ENCODE assay signal across 1 cellular context in the genomic region with DNA sequence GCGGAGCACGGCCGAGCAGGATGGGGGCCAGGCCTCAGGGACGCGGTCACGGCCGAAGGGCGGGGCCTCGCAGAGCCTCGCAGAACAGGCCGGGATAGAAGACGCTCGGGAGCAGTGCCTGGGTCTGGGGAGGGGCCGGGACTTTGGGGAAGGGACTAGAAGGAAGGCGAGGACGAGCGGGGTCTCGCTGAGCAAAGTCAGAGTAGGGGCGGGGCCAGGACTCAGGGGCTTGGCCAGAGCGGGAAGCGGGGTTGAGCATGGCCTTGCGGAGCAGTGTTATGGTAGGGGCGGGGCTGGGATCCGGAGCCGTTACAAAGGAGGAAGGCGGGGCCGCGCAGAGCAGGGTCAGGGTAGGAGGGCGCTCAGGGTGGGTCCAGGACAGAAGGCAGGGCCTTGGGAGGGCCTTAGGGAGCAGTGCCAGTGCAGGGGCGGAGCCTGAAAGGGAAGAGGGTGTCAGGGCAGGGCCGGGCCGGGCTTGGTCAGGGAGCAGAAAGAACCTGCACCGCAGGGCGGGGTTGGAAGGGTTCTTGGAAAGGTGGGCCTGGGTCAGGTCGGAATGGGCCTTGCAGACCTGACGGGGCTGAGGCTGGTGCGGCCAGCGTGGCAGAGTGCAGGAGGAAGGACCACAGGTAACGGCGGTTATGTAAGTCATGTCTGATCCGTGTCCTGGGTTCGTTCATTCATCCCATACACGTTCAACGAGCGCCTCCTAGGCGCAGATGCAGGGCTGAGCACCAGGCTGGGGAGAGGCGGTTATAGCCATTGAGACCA.
TF ChIP-seq lines count a peak whose summit lies in the region.

No MANE protein-coding gene starts in this region.

TF ChIP-seq in HepG2, 621 proteins besides CTCF, POLR2A, EP300 and RAD21 (continued from another document and continues in another):
- TF ChIP-seq, protein P1, sequence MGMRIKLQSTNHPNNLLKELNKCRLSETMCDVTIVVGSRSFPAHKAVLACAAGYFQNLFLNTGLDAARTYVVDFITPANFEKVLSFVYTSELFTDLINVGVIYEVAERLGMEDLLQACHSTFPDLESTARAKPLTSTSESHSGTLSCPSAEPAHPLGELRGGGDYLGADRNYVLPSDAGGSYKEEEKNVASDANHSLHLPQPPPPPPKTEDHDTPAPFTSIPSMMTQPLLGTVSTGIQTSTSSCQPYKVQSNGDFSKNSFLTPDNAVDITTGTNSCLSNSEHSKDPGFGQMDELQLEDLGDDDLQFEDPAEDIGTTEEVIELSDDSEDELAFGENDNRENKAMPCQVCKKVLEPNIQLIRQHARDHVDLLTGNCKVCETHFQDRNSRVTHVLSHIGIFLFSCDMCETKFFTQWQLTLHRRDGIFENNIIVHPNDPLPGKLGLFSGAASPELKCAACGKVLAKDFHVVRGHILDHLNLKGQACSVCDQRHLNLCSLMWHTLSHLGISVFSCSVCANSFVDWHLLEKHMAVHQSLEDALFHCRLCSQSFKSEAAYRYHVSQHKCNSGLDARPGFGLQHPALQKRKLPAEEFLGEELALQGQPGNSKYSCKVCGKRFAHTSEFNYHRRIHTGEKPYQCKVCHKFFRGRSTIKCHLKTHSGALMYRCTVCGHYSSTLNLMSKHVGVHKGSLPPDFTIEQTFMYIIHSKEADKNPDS (CRISPR knock-in tag; IDR thresholded peaks at IDR 0.05): no peak
- TF ChIP-seq ZNF83 (CRISPR knock-in tag; IDR thresholded peaks at IDR 0.05; ENCODE audit: borderline replicate concordance) (no peak), RBAK (CRISPR knock-in tag; IDR thresholded peaks at IDR 0.05) (no peak), ZNF724P (CRISPR knock-in tag; IDR thresholded peaks at IDR 0.05; ENCODE audit: borderline replicate concordance) (peak; percentile 88; the same call in 1 of the 2 replicates), SSRP1 (CRISPR knock-in tag; IDR thresholded peaks at IDR 0.05) (no peak; the same call in none of the 2 replicates), ZNF788 (CRISPR knock-in tag; IDR thresholded peaks at IDR 0.05; ENCODE audit: borderline replicate concordance) (peak; percentile 85; the same call in 1 of the 2 replicates), ZFX (CRISPR knock-in tag; IDR thresholded peaks at IDR 0.05; ENCODE audit: low read depth) (peak; percentile 81), ZNF337 (CRISPR knock-in tag; IDR thresholded peaks at IDR 0.05; ENCODE audit: borderline replicate concordance, low read depth) (no peak), HMG20A (CRISPR knock-in tag; IDR thresholded peaks at IDR 0.05; ENCODE audit: borderline replicate concordance) (no peak), ZNF501 (CRISPR knock-in tag; IDR thresholded peaks at IDR 0.05) (peak; percentile 29), RBFOX2 (IDR thresholded peaks at IDR 0.05; ENCODE audit: low read depth, low read length) (peak; percentile 70), NR2F1 (CRISPR knock-in tag; IDR thresholded peaks at IDR 0.05) (no peak), MED13 (CRISPR knock-in tag; IDR thresholded peaks at IDR 0.05) (peak; percentile 56; the same call in 1 of the 2 replicates), MAF1 (CRISPR knock-in tag; IDR thresholded peaks at IDR 0.05; ENCODE audit: borderline replicate concordance) (no peak), ZMYM3 (CRISPR knock-in tag; IDR thresholded peaks at IDR 0.05) (peak; percentile 62; the same call in 1 of the 2 replicates), MTA3 (CRISPR knock-in tag; IDR thresholded peaks at IDR 0.05) (no peak), ATM (IDR thresholded peaks at IDR 0.05; ENCODE audit: borderline replicate concordance) (no peak), ZNF160 (CRISPR knock-in tag; IDR thresholded peaks at IDR 0.05) (no peak), TSC22D2 (CRISPR knock-in tag; IDR thresholded peaks at IDR 0.05; ENCODE audit: borderline replicate concordance) (no peak), RFX5 (IDR thresholded peaks at IDR 0.05; ENCODE audit: low read depth, low read length) (0 out of 2 replicates have a peak, but pooled peaks have one; percentile 0), MEIS2 (CRISPR knock-in tag; IDR thresholded peaks at IDR 0.05) (peak; percentile 67; the same call in 1 of the 2 replicates), ZNF605 (CRISPR knock-in tag; IDR thresholded peaks at IDR 0.05) (0 out of 2 replicates have a peak, but pooled peaks have one; percentile 46), ZNF570 (CRISPR knock-in tag; IDR thresholded peaks at IDR 0.05; ENCODE audit: borderline replicate concordance) (no peak), ZNF747 (CRISPR knock-in tag; IDR thresholded peaks at IDR 0.05; ENCODE audit: borderline replicate concordance) (peak; percentile 83; the same call in 1 of the 2 replicates), ETV5 (CRISPR knock-in tag; IDR thresholded peaks at IDR 0.05; ENCODE audit: borderline replicate concordance) (0 out of 2 replicates have a peak, but pooled peaks have one; percentile 37), POLR2AphosphoS2 (IDR thresholded peaks at IDR 0.05; ENCODE audit: low read depth, low read length) (no peak), PHF20 (CRISPR knock-in tag; IDR thresholded peaks at IDR 0.05) (peak; percentile 52), ZNF772 (CRISPR knock-in tag; IDR thresholded peaks at IDR 0.05) (peak; percentile 57; the same call in 1 of the 2 replicates), SRSF4 (IDR thresholded peaks at IDR 0.05; ENCODE audit: low read depth, low read length, poor library complexity, severe bottlenecking) (no peak), ZSCAN9 (CRISPR knock-in tag; IDR thresholded peaks at IDR 0.05; ENCODE audit: borderline replicate concordance) (no peak), HNRNPL (IDR thresholded peaks at IDR 0.05; ENCODE audit: low read depth, low read length) (0 out of 2 replicates have a peak, but pooled peaks have one; percentile 55), PRMT3 (CRISPR knock-in tag; IDR thresholded peaks at IDR 0.05; ENCODE audit: borderline replicate concordance, low read depth) (no peak)
- TF ChIP-seq, protein P2, sequence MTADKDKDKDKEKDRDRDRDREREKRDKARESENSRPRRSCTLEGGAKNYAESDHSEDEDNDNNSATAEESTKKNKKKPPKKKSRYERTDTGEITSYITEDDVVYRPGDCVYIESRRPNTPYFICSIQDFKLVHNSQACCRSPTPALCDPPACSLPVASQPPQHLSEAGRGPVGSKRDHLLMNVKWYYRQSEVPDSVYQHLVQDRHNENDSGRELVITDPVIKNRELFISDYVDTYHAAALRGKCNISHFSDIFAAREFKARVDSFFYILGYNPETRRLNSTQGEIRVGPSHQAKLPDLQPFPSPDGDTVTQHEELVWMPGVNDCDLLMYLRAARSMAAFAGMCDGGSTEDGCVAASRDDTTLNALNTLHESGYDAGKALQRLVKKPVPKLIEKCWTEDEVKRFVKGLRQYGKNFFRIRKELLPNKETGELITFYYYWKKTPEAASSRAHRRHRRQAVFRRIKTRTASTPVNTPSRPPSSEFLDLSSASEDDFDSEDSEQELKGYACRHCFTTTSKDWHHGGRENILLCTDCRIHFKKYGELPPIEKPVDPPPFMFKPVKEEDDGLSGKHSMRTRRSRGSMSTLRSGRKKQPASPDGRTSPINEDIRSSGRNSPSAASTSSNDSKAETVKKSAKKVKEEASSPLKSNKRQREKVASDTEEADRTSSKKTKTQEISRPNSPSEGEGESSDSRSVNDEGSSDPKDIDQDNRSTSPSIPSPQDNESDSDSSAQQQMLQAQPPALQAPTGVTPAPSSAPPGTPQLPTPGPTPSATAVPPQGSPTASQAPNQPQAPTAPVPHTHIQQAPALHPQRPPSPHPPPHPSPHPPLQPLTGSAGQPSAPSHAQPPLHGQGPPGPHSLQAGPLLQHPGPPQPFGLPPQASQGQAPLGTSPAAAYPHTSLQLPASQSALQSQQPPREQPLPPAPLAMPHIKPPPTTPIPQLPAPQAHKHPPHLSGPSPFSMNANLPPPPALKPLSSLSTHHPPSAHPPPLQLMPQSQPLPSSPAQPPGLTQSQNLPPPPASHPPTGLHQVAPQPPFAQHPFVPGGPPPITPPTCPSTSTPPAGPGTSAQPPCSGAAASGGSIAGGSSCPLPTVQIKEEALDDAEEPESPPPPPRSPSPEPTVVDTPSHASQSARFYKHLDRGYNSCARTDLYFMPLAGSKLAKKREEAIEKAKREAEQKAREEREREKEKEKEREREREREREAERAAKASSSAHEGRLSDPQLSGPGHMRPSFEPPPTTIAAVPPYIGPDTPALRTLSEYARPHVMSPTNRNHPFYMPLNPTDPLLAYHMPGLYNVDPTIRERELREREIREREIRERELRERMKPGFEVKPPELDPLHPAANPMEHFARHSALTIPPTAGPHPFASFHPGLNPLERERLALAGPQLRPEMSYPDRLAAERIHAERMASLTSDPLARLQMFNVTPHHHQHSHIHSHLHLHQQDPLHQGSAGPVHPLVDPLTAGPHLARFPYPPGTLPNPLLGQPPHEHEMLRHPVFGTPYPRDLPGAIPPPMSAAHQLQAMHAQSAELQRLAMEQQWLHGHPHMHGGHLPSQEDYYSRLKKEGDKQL (CRISPR knock-in tag; IDR thresholded peaks at IDR 0.05; ENCODE audit: low read depth): no peak
- TF ChIP-seq, protein P3, sequence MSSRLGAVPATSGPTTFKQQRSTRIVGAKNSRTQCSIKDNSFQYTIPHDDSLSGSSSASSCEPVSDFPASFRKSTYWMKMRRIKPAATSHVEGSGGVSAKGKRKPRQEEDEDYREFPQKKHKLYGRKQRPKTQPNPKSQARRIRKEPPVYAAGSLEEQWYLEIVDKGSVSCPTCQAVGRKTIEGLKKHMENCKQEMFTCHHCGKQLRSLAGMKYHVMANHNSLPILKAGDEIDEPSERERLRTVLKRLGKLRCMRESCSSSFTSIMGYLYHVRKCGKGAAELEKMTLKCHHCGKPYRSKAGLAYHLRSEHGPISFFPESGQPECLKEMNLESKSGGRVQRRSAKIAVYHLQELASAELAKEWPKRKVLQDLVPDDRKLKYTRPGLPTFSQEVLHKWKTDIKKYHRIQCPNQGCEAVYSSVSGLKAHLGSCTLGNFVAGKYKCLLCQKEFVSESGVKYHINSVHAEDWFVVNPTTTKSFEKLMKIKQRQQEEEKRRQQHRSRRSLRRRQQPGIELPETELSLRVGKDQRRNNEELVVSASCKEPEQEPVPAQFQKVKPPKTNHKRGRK (CRISPR knock-in tag; IDR thresholded peaks at IDR 0.05): 0 out of 2 replicates have a peak, but pooled peaks have one; percentile 27
- TF ChIP-seq, protein P4, sequence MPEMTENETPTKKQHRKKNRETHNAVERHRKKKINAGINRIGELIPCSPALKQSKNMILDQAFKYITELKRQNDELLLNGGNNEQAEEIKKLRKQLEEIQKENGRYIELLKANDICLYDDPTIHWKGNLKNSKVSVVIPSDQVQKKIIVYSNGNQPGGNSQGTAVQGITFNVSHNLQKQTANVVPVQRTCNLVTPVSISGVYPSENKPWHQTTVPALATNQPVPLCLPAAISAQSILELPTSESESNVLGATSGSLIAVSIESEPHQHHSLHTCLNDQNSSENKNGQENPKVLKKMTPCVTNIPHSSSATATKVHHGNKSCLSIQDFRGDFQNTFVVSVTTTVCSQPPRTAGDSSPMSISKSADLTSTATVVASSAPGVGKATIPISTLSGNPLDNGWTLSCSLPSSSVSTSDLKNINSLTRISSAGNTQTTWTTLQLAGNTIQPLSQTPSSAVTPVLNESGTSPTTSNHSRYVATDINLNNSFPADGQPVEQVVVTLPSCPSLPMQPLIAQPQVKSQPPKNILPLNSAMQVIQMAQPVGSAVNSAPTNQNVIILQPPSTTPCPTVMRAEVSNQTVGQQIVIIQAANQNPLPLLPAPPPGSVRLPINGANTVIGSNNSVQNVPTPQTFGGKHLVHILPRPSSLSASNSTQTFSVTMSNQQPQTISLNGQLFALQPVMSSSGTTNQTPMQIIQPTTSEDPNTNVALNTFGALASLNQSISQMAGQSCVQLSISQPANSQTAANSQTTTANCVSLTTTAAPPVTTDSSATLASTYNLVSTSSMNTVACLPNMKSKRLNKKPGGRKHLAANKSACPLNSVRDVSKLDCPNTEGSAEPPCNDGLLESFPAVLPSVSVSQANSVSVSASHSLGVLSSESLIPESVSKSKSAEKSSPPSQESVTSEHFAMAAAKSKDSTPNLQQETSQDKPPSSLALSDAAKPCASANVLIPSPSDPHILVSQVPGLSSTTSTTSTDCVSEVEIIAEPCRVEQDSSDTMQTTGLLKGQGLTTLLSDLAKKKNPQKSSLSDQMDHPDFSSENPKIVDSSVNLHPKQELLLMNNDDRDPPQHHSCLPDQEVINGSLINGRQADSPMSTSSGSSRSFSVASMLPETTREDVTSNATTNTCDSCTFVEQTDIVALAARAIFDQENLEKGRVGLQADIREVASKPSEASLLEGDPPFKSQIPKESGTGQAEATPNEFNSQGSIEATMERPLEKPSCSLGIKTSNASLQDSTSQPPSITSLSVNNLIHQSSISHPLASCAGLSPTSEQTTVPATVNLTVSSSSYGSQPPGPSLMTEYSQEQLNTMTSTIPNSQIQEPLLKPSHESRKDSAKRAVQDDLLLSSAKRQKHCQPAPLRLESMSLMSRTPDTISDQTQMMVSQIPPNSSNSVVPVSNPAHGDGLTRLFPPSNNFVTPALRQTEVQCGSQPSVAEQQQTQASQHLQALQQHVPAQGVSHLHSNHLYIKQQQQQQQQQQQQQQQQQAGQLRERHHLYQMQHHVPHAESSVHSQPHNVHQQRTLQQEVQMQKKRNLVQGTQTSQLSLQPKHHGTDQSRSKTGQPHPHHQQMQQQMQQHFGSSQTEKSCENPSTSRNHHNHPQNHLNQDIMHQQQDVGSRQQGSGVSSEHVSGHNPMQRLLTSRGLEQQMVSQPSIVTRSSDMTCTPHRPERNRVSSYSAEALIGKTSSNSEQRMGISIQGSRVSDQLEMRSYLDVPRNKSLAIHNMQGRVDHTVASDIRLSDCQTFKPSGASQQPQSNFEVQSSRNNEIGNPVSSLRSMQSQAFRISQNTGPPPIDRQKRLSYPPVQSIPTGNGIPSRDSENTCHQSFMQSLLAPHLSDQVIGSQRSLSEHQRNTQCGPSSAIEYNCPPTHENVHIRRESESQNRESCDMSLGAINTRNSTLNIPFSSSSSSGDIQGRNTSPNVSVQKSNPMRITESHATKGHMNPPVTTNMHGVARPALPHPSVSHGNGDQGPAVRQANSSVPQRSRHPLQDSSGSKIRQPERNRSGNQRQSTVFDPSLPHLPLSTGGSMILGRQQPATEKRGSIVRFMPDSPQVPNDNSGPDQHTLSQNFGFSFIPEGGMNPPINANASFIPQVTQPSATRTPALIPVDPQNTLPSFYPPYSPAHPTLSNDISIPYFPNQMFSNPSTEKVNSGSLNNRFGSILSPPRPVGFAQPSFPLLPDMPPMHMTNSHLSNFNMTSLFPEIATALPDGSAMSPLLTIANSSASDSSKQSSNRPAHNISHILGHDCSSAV (CRISPR knock-in tag; IDR thresholded peaks at IDR 0.05; ENCODE audit: borderline replicate concordance): no peak
- TF ChIP-seq, protein P5, sequence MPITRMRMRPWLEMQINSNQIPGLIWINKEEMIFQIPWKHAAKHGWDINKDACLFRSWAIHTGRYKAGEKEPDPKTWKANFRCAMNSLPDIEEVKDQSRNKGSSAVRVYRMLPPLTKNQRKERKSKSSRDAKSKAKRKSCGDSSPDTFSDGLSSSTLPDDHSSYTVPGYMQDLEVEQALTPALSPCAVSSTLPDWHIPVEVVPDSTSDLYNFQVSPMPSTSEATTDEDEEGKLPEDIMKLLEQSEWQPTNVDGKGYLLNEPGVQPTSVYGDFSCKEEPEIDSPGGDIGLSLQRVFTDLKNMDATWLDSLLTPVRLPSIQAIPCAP (CRISPR knock-in tag; IDR thresholded peaks at IDR 0.05; ENCODE audit: low read depth): no peak
- TF ChIP-seq, protein P6, sequence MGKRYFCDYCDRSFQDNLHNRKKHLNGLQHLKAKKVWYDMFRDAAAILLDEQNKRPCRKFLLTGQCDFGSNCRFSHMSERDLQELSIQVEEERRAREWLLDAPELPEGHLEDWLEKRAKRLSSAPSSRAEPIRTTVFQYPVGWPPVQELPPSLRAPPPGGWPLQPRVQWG (CRISPR knock-in tag; IDR thresholded peaks at IDR 0.05; ENCODE audit: borderline replicate concordance, low read depth): no peak
- TF ChIP-seq, protein P7, sequence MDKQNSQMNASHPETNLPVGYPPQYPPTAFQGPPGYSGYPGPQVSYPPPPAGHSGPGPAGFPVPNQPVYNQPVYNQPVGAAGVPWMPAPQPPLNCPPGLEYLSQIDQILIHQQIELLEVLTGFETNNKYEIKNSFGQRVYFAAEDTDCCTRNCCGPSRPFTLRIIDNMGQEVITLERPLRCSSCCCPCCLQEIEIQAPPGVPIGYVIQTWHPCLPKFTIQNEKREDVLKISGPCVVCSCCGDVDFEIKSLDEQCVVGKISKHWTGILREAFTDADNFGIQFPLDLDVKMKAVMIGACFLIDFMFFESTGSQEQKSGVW (CRISPR knock-in tag; IDR thresholded peaks at IDR 0.05; ENCODE audit: borderline replicate concordance): no peak
